34 cellular contexts compared by ENCODE assay signal in genomic region chr15:63923993-63924950, GRCh38.
A peak's percentile ranks its signal among the peaks of the same experiment; 100 is the strongest.
DNase-seq lines count a peak whose midpoint lies in the region; ATAC-seq, FAIRE-seq and TF ChIP-seq lines count a peak whose summit lies in the region.
"Had no signal": no experiment of that assay in that cellular context is flagged by ENCODE, and none has a peak within 500 bp of the region (broad histone marks: within the 10 kb centered on the region; RNA-seq: fewer than 3 reads in every experiment).

No MANE protein-coding gene starts in this region.

- peak; percentile 29 for FAIRE-seq in GM18507 (lab: Jason Lieb, UNC)
- FAIRE-seq: endothelial cell of umbilical vein, G401.6, HTR-8/SVneo, pancreas had no signal

- peaks cover 16% of the 10 kb centered on the region for H3K4me1 Mint-ChIP-seq in stimulated activated effector memory CD8-positive, alpha-beta T cell treated with anti-CD3 and anti-CD28 coated beads, Interleukin-12 subunit alpha, Interleukin-12 subunit beta, amount 100 ng/mL, for 72 hours

- TF ChIP-seq POLR2A in adrenal gland (IDR thresholded peaks at IDR 0.05): no peak

- no peaks in the 10 kb centered on the region for H3K9me3 Mint-ChIP-seq in stimulated activated effector memory CD8-positive, alpha-beta T cell treated with anti-CD3 and anti-CD28 coated beads, Interleukin-12 subunit alpha, Interleukin-12 subunit beta, amount 100 ng/mL, for 72 hours
- H3K9me3 Mint-ChIP-seq: activated naive CD8-positive, alpha-beta T cell treated with anti-CD3 and anti-CD28 coated beads for 36 hours; activated T-cell treated with anti-CD3 and anti-CD28 coated beads, Interleukin-2, amount 50 U/mL, for 4 hours; brain; natural killer cell treated with Interleukin-12 subunit alpha and Interleukin-12 subunit beta and Interleukin-15 and Interleukin-18, amount 100 ng/mL, for 72 hours; stimulated activated naive CD8-positive, alpha-beta T cell treated with anti-CD3 and anti-CD28 coated beads, Interleukin-15, amount 100 ng/mL, for 72 hours had no signal

- H3K4me3 ChIP-seq in adrenal gland: no peak overlapping the region
- H3K4me3 ChIP-seq: gastrocnemius medialis, hepatocyte, lower lobe of right lung, MG63, pancreas, PC-9, right atrium auricular region, spleen, vagina had no signal

- DNase-seq in GM18507 (ENCODE audit: extremely low spot score, insufficient read length, low read depth) (no peak), myocyte (ENCODE audit: low read depth) (peak; percentile 85), midbrain (lab: John Stamatoyannopoulos, UW) (no peak), left lobe of liver (ENCODE audit: low spot score) (no peak), adrenal gland (no peak)
- DNase-seq in stimulated activated effector memory CD8-positive, alpha-beta T cell treated with anti-CD3 and anti-CD28 coated beads, Interleukin-12 subunit alpha, Interleukin-12 subunit beta, amount 100 ng/mL, for 72 hours (ENCODE audit: low spot score in 2 of 2): no peak
- DNase-seq: activated CD4-positive, CD25-positive, alpha-beta regulatory T cell; activated gamma-delta T cell; activated naive CD8-positive, alpha-beta T cell treated with anti-CD3 and anti-CD28 coated beads for 36 hours; activated T-cell treated with anti-CD3 and anti-CD28 coated beads, Interleukin-2, amount 50 U/mL, for 4 hours; DMS53; gastrocnemius medialis; lower lobe of right lung; MG63; NCI-H1105 treated with DMSO at 0.1 percent for 48 hours; NCI-H2029; NCI-H69; pancreas; PC-9; SK-N-SH; spleen; stimulated activated CD4-positive, alpha-beta T cell treated with anti-CD3 and anti-CD28 coated beads, Interleukin-2, amount 100 ng/mL, for 24 hours; stimulated activated CD8-positive, alpha-beta memory T cell treated with anti-CD3 and anti-CD28 coated beads, Interleukin-4, amount 100 ng/mL, for 48 hours; stimulated activated naive CD8-positive, alpha-beta T cell treated with anti-CD3 and anti-CD28 coated beads, Interleukin-15, amount 100 ng/mL, for 72 hours had no signal

- no peak for ATAC-seq in stimulated activated effector memory CD8-positive, alpha-beta T cell treated with anti-CD3 and anti-CD28 coated beads, Interleukin-12 subunit alpha, Interleukin-12 subunit beta, amount 100 ng/mL, for 72 hours
- no peak for ATAC-seq in left lobe of liver
- ATAC-seq in HG02938 (IDR thresholded peaks at IDR 0.05; ENCODE audit: unreplicated experiment): no peak
- ATAC-seq: activated T-cell treated with anti-CD3 and anti-CD28 coated beads, Interleukin-2, amount 50 U/mL, for 4 hours; gastrocnemius medialis; lower lobe of right lung; natural killer cell treated with Interleukin-12 subunit alpha and Interleukin-12 subunit beta and Interleukin-15 and Interleukin-18, amount 100 ng/mL, for 72 hours; stimulated activated naive CD8-positive, alpha-beta T cell treated with anti-CD3 and anti-CD28 coated beads, Interleukin-15, amount 100 ng/mL, for 72 hours had no signal

- WGBS in adrenal gland, 4 donors: 91 to 94% (median 93%) methylated on average over 6 to 8 of the region's 8 CpGs

- H3K4me1 ChIP-seq in adrenal gland (replicated peaks in 1 of 2): peaks cover 0 to 10% of the 10 kb centered on the region in 2 donors
- H3K4me1 ChIP-seq: vagina had no signal

- H3K27ac ChIP-seq in VCaP (peak overlapping the region; percentile 77), adrenal gland (no peak overlapping the region)
- H3K27ac ChIP-seq: hepatocyte, lower lobe of right lung, pancreas, PC-9, right atrium auricular region, spleen, vagina had no signal

- TF ChIP-seq CTCF in VCaP (conservative IDR thresholded peaks at IDR 0.05) (no peak), adrenal gland (IDR thresholded peaks at IDR 0.05) (no peak)

- intact Hi-C loops in adrenal gland (cut with DNase I): no loop called here

- peak overlapping the region; percentile 50 for H3K27ac Mint-ChIP-seq in stimulated activated effector memory CD8-positive, alpha-beta T cell treated with anti-CD3 and anti-CD28 coated beads, Interleukin-12 subunit alpha, Interleukin-12 subunit beta, amount 100 ng/mL, for 72 hours
- H3K27ac Mint-ChIP-seq: activated naive CD8-positive, alpha-beta T cell treated with anti-CD3 and anti-CD28 coated beads for 36 hours; natural killer cell treated with Interleukin-12 subunit alpha and Interleukin-12 subunit beta and Interleukin-15 and Interleukin-18, amount 100 ng/mL, for 72 hours had no signal

- no peaks in the 10 kb centered on the region for H3K27me3 ChIP-seq in adrenal gland
- H3K27me3 ChIP-seq: gastrocnemius medialis, hepatocyte, MG63, pancreas, right atrium auricular region, spleen, vagina had no signal

- no peaks in the 10 kb centered on the region for H3K9me3 ChIP-seq in adrenal gland (replicated peaks in 1 of 3)
- H3K9me3 ChIP-seq: gastrocnemius medialis, lower lobe of right lung, MG63, pancreas, right atrium auricular region, SK-N-SH, spleen, vagina had no signal

- H3K36me3 ChIP-seq in adrenal gland (replicated peaks in 1 of 2): no peaks in the 10 kb centered on the region
- H3K36me3 ChIP-seq: MG63, pancreas had no signal

- no peaks in the 10 kb centered on the region for H3K36me3 Mint-ChIP-seq in stimulated activated effector memory CD8-positive, alpha-beta T cell treated with anti-CD3 and anti-CD28 coated beads, Interleukin-12 subunit alpha, Interleukin-12 subunit beta, amount 100 ng/mL, for 72 hours
- H3K36me3 Mint-ChIP-seq: activated naive CD8-positive, alpha-beta T cell treated with anti-CD3 and anti-CD28 coated beads for 36 hours; brain; natural killer cell treated with Interleukin-12 subunit alpha and Interleukin-12 subunit beta and Interleukin-15 and Interleukin-18, amount 100 ng/mL, for 72 hours had no signal

- no peak overlapping the region for H3K4me3 Mint-ChIP-seq in stimulated activated effector memory CD8-positive, alpha-beta T cell treated with anti-CD3 and anti-CD28 coated beads, Interleukin-12 subunit alpha, Interleukin-12 subunit beta, amount 100 ng/mL, for 72 hours
- H3K4me3 Mint-ChIP-seq: activated naive CD8-positive, alpha-beta T cell treated with anti-CD3 and anti-CD28 coated beads for 36 hours; activated T-cell treated with anti-CD3 and anti-CD28 coated beads, Interleukin-2, amount 50 U/mL, for 4 hours; brain; natural killer cell treated with Interleukin-12 subunit alpha and Interleukin-12 subunit beta and Interleukin-15 and Interleukin-18, amount 100 ng/mL, for 72 hours; stimulated activated naive CD8-positive, alpha-beta T cell treated with anti-CD3 and anti-CD28 coated beads, Interleukin-15, amount 100 ng/mL, for 72 hours had no signal
